ENCODE assay signal across 1 cellular context in the genomic region with DNA sequence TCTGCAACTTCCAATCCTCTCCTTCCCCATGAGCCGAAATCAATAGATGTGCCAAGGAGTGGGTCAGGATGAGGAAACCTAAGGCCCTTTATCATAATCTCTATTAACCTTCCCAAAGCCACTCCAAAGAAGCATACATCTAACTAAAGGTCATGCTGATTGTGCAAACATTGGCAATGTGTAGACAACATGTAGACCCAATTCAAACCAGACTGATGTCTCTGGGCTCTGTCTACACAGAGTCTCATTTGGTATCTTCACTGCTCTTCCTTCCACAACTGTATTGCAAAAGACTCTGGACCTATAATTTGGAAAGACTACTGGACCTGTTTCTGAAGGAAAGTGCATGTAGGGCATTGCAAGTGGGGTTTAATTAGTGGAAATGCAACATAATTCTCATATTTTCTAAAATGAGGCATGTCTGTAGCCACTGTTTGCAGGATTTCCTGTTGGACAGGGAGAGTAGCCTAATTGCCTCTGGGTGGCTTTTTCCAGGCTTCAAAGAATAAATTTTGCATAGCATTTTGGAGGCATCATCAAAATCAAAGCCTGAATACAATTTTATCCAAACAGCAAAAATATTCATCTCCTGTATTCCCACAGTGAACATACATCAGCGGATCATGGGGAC.
TF ChIP-seq lines count a peak whose summit lies in the region.

No MANE protein-coding gene starts in this region.

TF ChIP-seq in GM23338, 12 proteins besides CTCF, POLR2A, EP300 and RAD21 (continued from another document):
- TF ChIP-seq STAT1 (IDR thresholded peaks at IDR 0.05; ENCODE audit: unreplicated experiment): no peak
